In the genomic region with DNA sequence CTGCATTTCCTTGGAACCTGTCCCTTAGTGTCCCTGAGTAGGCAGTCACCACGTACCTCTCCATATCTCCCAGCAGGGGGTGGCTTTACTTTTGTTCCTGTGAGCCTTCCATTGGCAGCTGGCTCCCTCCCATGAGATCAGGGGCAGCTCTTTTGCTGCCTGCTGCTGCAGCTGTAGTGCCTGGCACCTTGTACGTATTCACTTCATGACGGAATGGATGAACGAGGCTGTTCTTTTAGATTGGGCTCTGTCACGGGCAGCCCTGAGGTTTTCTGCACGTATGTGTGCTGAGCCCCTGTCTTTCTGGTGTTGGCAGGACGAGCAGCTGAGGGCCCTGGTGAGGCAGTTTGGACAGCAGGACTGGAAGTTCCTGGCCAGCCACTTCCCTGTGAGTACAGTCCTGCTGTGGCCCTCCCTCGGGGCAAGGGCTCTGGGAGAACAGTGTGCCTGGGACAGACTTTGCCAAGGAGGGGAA, we compare ENCODE assay signal across 1 cellular context.
TF ChIP-seq lines count a peak whose summit lies in the region.

No MANE protein-coding gene starts in this region.

TF ChIP-seq in H1, 55 proteins besides CTCF, POLR2A, EP300 and RAD21 (continued from another document):
- TF ChIP-seq, protein P1, sequence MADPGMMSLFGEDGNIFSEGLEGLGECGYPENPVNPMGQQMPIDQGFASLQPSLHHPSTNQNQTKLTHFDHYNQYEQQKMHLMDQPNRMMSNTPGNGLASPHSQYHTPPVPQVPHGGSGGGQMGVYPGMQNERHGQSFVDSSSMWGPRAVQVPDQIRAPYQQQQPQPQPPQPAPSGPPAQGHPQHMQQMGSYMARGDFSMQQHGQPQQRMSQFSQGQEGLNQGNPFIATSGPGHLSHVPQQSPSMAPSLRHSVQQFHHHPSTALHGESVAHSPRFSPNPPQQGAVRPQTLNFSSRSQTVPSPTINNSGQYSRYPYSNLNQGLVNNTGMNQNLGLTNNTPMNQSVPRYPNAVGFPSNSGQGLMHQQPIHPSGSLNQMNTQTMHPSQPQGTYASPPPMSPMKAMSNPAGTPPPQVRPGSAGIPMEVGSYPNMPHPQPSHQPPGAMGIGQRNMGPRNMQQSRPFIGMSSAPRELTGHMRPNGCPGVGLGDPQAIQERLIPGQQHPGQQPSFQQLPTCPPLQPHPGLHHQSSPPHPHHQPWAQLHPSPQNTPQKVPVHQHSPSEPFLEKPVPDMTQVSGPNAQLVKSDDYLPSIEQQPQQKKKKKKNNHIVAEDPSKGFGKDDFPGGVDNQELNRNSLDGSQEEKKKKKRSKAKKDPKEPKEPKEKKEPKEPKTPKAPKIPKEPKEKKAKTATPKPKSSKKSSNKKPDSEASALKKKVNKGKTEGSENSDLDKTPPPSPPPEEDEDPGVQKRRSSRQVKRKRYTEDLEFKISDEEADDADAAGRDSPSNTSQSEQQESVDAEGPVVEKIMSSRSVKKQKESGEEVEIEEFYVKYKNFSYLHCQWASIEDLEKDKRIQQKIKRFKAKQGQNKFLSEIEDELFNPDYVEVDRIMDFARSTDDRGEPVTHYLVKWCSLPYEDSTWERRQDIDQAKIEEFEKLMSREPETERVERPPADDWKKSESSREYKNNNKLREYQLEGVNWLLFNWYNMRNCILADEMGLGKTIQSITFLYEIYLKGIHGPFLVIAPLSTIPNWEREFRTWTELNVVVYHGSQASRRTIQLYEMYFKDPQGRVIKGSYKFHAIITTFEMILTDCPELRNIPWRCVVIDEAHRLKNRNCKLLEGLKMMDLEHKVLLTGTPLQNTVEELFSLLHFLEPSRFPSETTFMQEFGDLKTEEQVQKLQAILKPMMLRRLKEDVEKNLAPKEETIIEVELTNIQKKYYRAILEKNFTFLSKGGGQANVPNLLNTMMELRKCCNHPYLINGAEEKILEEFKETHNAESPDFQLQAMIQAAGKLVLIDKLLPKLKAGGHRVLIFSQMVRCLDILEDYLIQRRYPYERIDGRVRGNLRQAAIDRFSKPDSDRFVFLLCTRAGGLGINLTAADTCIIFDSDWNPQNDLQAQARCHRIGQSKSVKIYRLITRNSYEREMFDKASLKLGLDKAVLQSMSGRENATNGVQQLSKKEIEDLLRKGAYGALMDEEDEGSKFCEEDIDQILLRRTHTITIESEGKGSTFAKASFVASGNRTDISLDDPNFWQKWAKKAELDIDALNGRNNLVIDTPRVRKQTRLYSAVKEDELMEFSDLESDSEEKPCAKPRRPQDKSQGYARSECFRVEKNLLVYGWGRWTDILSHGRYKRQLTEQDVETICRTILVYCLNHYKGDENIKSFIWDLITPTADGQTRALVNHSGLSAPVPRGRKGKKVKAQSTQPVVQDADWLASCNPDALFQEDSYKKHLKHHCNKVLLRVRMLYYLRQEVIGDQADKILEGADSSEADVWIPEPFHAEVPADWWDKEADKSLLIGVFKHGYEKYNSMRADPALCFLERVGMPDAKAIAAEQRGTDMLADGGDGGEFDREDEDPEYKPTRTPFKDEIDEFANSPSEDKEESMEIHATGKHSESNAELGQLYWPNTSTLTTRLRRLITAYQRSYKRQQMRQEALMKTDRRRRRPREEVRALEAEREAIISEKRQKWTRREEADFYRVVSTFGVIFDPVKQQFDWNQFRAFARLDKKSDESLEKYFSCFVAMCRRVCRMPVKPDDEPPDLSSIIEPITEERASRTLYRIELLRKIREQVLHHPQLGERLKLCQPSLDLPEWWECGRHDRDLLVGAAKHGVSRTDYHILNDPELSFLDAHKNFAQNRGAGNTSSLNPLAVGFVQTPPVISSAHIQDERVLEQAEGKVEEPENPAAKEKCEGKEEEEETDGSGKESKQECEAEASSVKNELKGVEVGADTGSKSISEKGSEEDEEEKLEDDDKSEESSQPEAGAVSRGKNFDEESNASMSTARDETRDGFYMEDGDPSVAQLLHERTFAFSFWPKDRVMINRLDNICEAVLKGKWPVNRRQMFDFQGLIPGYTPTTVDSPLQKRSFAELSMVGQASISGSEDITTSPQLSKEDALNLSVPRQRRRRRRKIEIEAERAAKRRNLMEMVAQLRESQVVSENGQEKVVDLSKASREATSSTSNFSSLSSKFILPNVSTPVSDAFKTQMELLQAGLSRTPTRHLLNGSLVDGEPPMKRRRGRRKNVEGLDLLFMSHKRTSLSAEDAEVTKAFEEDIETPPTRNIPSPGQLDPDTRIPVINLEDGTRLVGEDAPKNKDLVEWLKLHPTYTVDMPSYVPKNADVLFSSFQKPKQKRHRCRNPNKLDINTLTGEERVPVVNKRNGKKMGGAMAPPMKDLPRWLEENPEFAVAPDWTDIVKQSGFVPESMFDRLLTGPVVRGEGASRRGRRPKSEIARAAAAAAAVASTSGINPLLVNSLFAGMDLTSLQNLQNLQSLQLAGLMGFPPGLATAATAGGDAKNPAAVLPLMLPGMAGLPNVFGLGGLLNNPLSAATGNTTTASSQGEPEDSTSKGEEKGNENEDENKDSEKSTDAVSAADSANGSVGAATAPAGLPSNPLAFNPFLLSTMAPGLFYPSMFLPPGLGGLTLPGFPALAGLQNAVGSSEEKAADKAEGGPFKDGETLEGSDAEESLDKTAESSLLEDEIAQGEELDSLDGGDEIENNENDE (IDR thresholded peaks at IDR 0.05; ENCODE audit: insufficient replicate concordance, low read length): no peak
- no peak for TF ChIP-seq TCF12 (IDR thresholded peaks at IDR 0.05; ENCODE audit: low read depth, low read length)
